ENCODE assay signal across 17 cellular contexts in genomic region chr1:107870691-107871090, GRCh38.
A peak's percentile ranks its signal among the peaks of the same experiment; 100 is the strongest.
DNase-seq lines count a peak whose midpoint lies in the region; ATAC-seq and TF ChIP-seq lines count a peak whose summit lies in the region.
"Had no signal": no experiment of that assay in that cellular context is flagged by ENCODE, and none has a peak within 500 bp of the region (broad histone marks: within the 10 kb centered on the region; RNA-seq: fewer than 3 reads in every experiment).

No MANE protein-coding gene starts in this region.

- peaks cover 6% of the 10 kb centered on the region for H3K9me3 Mint-ChIP-seq in activated naive CD8-positive, alpha-beta T cell (ENCODE audit: low read depth)
- peaks cover 6% of the 10 kb centered on the region for H3K9me3 Mint-ChIP-seq in activated naive CD8-positive, alpha-beta T cell treated with anti-CD3 and anti-CD28 coated beads for 36 hours
- H3K9me3 Mint-ChIP-seq in stimulated activated memory B cell treated with anti-CD40 and anti-IgM and Interleukin-4, amounts not matched to agents 10 μg/mL and 1 μg/mL and 100 μg/mL, for 72 hours, result peaks cover 5% of the 10 kb centered on the region
- H3K9me3 Mint-ChIP-seq in naive thymus-derived CD4-positive, alpha-beta T cell, result peaks cover 0 to 18% (median 1%) of the 10 kb centered on the region in 11 donors
- H3K9me3 Mint-ChIP-seq: CD4-positive, alpha-beta T cell; T-helper 2 cell treated with Interferon-gamma antibody and Interleukin-4, amounts not matched to agents 5 μg/mL and 100 μg/mL, for 36 hours had no signal

- TF ChIP-seq CTCF in cardiac fibroblast (IDR thresholded peaks at IDR 0.05; ENCODE audit: low read depth, low read length) (no peak), foreskin keratinocyte (conservative IDR thresholded peaks at IDR 0.05) (no peak)

- POLR2A ChIA-PET in naive thymus-derived CD4-positive, alpha-beta T cell (lab: Charles Lee), result no interaction called here

- peak overlapping the region; percentile 72 for H3K27ac Mint-ChIP-seq in activated naive CD8-positive, alpha-beta T cell
- no peak overlapping the region for H3K27ac Mint-ChIP-seq in activated naive CD8-positive, alpha-beta T cell treated with anti-CD3 and anti-CD28 coated beads for 36 hours
- peak overlapping the region; percentile 44 for H3K27ac Mint-ChIP-seq in stimulated activated memory B cell treated with anti-CD40 and anti-IgM and Interleukin-4, amounts not matched to agents 10 μg/mL and 1 μg/mL and 100 μg/mL, for 72 hours
- H3K27ac Mint-ChIP-seq in naive thymus-derived CD4-positive, alpha-beta T cell, result no peak overlapping the region
- H3K27ac Mint-ChIP-seq: activated CD4-positive, alpha-beta T cell treated with anti-CD3 and anti-CD28 coated beads, Interleukin-2, amount 10 ng/mL, durations not matched to agents 24 days and 14 days; CD4-positive, alpha-beta T cell had no signal

- H3K4me3 Mint-ChIP-seq in activated naive CD8-positive, alpha-beta T cell, result no peak overlapping the region
- H3K4me3 Mint-ChIP-seq in activated naive CD8-positive, alpha-beta T cell treated with anti-CD3 and anti-CD28 coated beads for 36 hours, result no peak overlapping the region
- no peak overlapping the region for H3K4me3 Mint-ChIP-seq in stimulated activated memory B cell treated with anti-CD40 and anti-IgM and Interleukin-4, amounts not matched to agents 10 μg/mL and 1 μg/mL and 100 μg/mL, for 72 hours
- no peak overlapping the region for H3K4me3 Mint-ChIP-seq in naive thymus-derived CD4-positive, alpha-beta T cell
- H3K4me3 Mint-ChIP-seq: activated CD4-positive, alpha-beta T cell treated with anti-CD3 and anti-CD28 coated beads, Interleukin-2, amount 10 ng/mL, durations not matched to agents 24 days and 14 days; activated naive CD8-positive, alpha-beta T cell treated with anti-CD3 and anti-CD28 coated beads, Interleukin-2, amount 50 U/mL, for 24 hours; CD4-positive, alpha-beta T cell; T-helper 2 cell treated with Interferon-gamma antibody and Interleukin-4, amounts not matched to agents 5 μg/mL and 100 μg/mL, for 36 hours had no signal

- CTCF ChIA-PET in naive thymus-derived CD4-positive, alpha-beta T cell (lab: Charles Lee), result no interaction called here

- peaks cover 15% of the 10 kb centered on the region for H3K36me3 Mint-ChIP-seq in activated naive CD8-positive, alpha-beta T cell
- peaks cover 13% of the 10 kb centered on the region for H3K36me3 Mint-ChIP-seq in activated naive CD8-positive, alpha-beta T cell treated with anti-CD3 and anti-CD28 coated beads for 36 hours
- peaks cover 13% of the 10 kb centered on the region for H3K36me3 Mint-ChIP-seq in stimulated activated memory B cell treated with anti-CD40 and anti-IgM and Interleukin-4, amounts not matched to agents 10 μg/mL and 1 μg/mL and 100 μg/mL, for 72 hours
- peaks cover 0 to 9% (median 5%) of the 10 kb centered on the region in 5 donors for H3K36me3 Mint-ChIP-seq in naive thymus-derived CD4-positive, alpha-beta T cell

- H3K4me1 Mint-ChIP-seq in activated naive CD8-positive, alpha-beta T cell (ENCODE audit: low read depth), result peaks cover 44% of the 10 kb centered on the region
- peaks cover 21% of the 10 kb centered on the region for H3K4me1 Mint-ChIP-seq in activated naive CD8-positive, alpha-beta T cell treated with anti-CD3 and anti-CD28 coated beads for 36 hours
- H3K4me1 Mint-ChIP-seq in stimulated activated memory B cell treated with anti-CD40 and anti-IgM and Interleukin-4, amounts not matched to agents 10 μg/mL and 1 μg/mL and 100 μg/mL, for 72 hours, result peaks cover 52% of the 10 kb centered on the region
- H3K4me1 Mint-ChIP-seq in naive thymus-derived CD4-positive, alpha-beta T cell, result peaks cover 5 to 43% (median 13%) of the 10 kb centered on the region in 7 donors

- peaks cover 4% of the 10 kb centered on the region for H3K4me1 ChIP-seq in foreskin keratinocyte
- H3K4me1 ChIP-seq in naive thymus-derived CD4-positive, alpha-beta T cell (ENCODE audit: control insufficient read depth in 2 of 2, insufficient read depth in 2 of 2, low read length in 2 of 2), result peaks cover 0 to 11% of the 10 kb centered on the region in 2 donors

- peak; percentile 35 for ATAC-seq in foreskin keratinocyte
- no peak for ATAC-seq in stimulated activated memory B cell treated with anti-CD40 and anti-IgM and Interleukin-4, amounts not matched to agents 10 μg/mL and 1 μg/mL and 100 μg/mL, for 72 hours
- ATAC-seq in HG03460 (IDR thresholded peaks at IDR 0.05; ENCODE audit: unreplicated experiment), result no peak
- no peak for ATAC-seq in SK-N-SH treated with all-trans-retinoic acid at 6 μM for 48 hours
- ATAC-seq in naive thymus-derived CD4-positive, alpha-beta T cell, result no peak

- no peaks in the 10 kb centered on the region for H3K27me3 Mint-ChIP-seq in activated naive CD8-positive, alpha-beta T cell
- H3K27me3 Mint-ChIP-seq in activated naive CD8-positive, alpha-beta T cell treated with anti-CD3 and anti-CD28 coated beads for 36 hours, result no peaks in the 10 kb centered on the region
- no peaks in the 10 kb centered on the region for H3K27me3 Mint-ChIP-seq in stimulated activated memory B cell treated with anti-CD40 and anti-IgM and Interleukin-4, amounts not matched to agents 10 μg/mL and 1 μg/mL and 100 μg/mL, for 72 hours
- no peaks in the 10 kb centered on the region for H3K27me3 Mint-ChIP-seq in naive thymus-derived CD4-positive, alpha-beta T cell
- H3K27me3 Mint-ChIP-seq: activated CD4-positive, alpha-beta T cell treated with anti-CD3 and anti-CD28 coated beads, Interleukin-2, amount 10 ng/mL, durations not matched to agents 24 days and 14 days; activated naive CD8-positive, alpha-beta T cell treated with anti-CD3 and anti-CD28 coated beads, Interleukin-2, amount 50 U/mL, for 24 hours; CD4-positive, alpha-beta T cell had no signal

- no peak overlapping the region for H3K27ac ChIP-seq in foreskin keratinocyte
- no peak overlapping the region for H3K27ac ChIP-seq in naive thymus-derived CD4-positive, alpha-beta T cell (ENCODE audit: low read depth, low read length)

- H3K27me3 ChIP-seq in foreskin keratinocyte, result peaks cover 5% of the 10 kb centered on the region
- no peaks in the 10 kb centered on the region for H3K27me3 ChIP-seq in naive thymus-derived CD4-positive, alpha-beta T cell (ENCODE audit: control insufficient read depth in 2 of 2, insufficient read depth in 2 of 2, low read length in 2 of 2)

- H3K9me3 ChIP-seq in naive thymus-derived CD4-positive, alpha-beta T cell (ENCODE audit: control insufficient read depth in 2 of 3, low read length in 3 of 3), result no peaks in the 10 kb centered on the region

- H3K4me3 ChIP-seq in cardiac fibroblast (replicated peaks in 1 of 2; ENCODE audit: low read depth in 2 of 2, low read length in 2 of 2), result no peak overlapping the region
- H3K4me3 ChIP-seq in naive thymus-derived CD4-positive, alpha-beta T cell (ENCODE audit: low read length), result no peak overlapping the region

- intact Hi-C loops in naive thymus-derived CD4-positive, alpha-beta T cell (cut with micrococcal nuclease), result no loop called here

- no peak for DNase-seq in activated naive CD8-positive, alpha-beta T cell treated with anti-CD3 and anti-CD28 coated beads for 36 hours
- DNase-seq in cardiac fibroblast (ENCODE audit: low read depth in 2 of 2), result peak; percentile 22 to 41
- DNase-seq in foreskin keratinocyte, result peak in 1 of 2 donors; percentile 80
- DNase-seq in naive thymus-derived CD4-positive, alpha-beta T cell, result no peak
- DNase-seq: activated CD4-positive, alpha-beta T cell treated with anti-CD3 and anti-CD28 coated beads, Interleukin-2, amount 10 ng/mL, durations not matched to agents 24 days and 14 days; activated naive CD8-positive, alpha-beta T cell treated with anti-CD3 and anti-CD28 coated beads, Interleukin-2, amount 50 U/mL, for 24 hours; CD4-positive, alpha-beta T cell; H7; NCI-H1048; occipital lobe; SHP77; substantia nigra had no signal

- H3K36me3 ChIP-seq in naive thymus-derived CD4-positive, alpha-beta T cell (ENCODE audit: control insufficient read depth in 2 of 3, insufficient read depth in 3 of 3, low read length in 3 of 3), result no peaks in the 10 kb centered on the region

TF ChIP-seq in SK-N-SH treated with all-trans-retinoic acid at 6 μM for 48 hours, 23 proteins besides CTCF, POLR2A, EP300 and RAD21 (continues in another document):
- no peak for TF ChIP-seq ARNTL (CRISPR knock-in tag; IDR thresholded peaks at IDR 0.05; ENCODE audit: borderline replicate concordance, low read depth)
- no peak for TF ChIP-seq TCF4 (CRISPR knock-in tag; IDR thresholded peaks at IDR 0.05; ENCODE audit: borderline replicate concordance)
- TF ChIP-seq ZNF565 (CRISPR knock-in tag; conservative IDR thresholded peaks at IDR 0.05; ENCODE audit: low read depth), result no peak
- no peak for TF ChIP-seq BACH2 (CRISPR knock-in tag; IDR thresholded peaks at IDR 0.05; ENCODE audit: borderline replicate concordance)
- no peak for TF ChIP-seq ESRRG (CRISPR knock-in tag; IDR thresholded peaks at IDR 0.05)
- TF ChIP-seq ZNF70 (CRISPR knock-in tag; IDR thresholded peaks at IDR 0.05), result no peak
- TF ChIP-seq ISL1 (CRISPR knock-in tag; IDR thresholded peaks at IDR 0.05), result no peak
- no peak for TF ChIP-seq PATZ1 (CRISPR knock-in tag; IDR thresholded peaks at IDR 0.05; ENCODE audit: borderline replicate concordance)
- no peak for TF ChIP-seq ZFP30 (CRISPR knock-in tag; IDR thresholded peaks at IDR 0.05)
- TF ChIP-seq ZFP3 (CRISPR knock-in tag; IDR thresholded peaks at IDR 0.05), result no peak
- TF ChIP-seq ZC3H10 (CRISPR knock-in tag; IDR thresholded peaks at IDR 0.05), result no peak

Comparison
In these comparisons a context has a peak if more than half of its experiments do, and no peak if none do; other contexts are left out.
1. H3K27ac Mint-ChIP-seq: peak in activated naive CD8-positive, alpha-beta T cell (single experiment) and stimulated activated memory B cell treated with anti-CD40 and anti-IgM and Interleukin-4, amounts not matched to agents 10 μg/mL and 1 μg/mL and 100 μg/mL, for 72 hours (single experiment); none in activated naive CD8-positive, alpha-beta T cell treated with anti-CD3 and anti-CD28 coated beads for 36 hours (single experiment) and naive thymus-derived CD4-positive, alpha-beta T cell (0 of 9).
2. DNase-seq: peak in cardiac fibroblast (2 of 2); none in activated naive CD8-positive, alpha-beta T cell treated with anti-CD3 and anti-CD28 coated beads for 36 hours (single experiment) and naive thymus-derived CD4-positive, alpha-beta T cell (0 of 9).